Comparison of ENCODE assay signal across 23 cellular contexts in the genomic region with DNA sequence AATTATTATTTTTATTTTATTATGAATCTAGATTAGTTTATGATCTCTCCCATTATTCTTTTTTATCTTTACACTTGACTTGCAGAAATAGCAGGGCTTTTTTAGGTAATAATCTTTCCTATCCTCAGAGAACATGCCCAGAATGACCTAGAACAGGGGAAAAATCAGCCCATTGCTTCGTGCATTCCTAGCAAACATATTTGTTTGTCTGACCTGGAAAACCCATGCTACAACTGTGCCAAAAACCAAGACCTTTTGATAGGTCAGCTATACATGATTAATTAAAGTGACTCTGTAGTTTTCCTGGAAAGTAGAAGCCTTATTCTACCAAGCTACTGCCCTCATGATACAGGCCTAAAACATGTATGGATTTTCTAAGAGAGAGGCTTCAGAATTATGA.
"Had no signal": no experiment of that assay in that cellular context is flagged by ENCODE, and none has a peak within 500 bp of the region (broad histone marks: within the 10 kb centered on the region; RNA-seq: fewer than 3 reads in every experiment).

No MANE protein-coding gene starts in this region.

- H2AFZ ChIP-seq: parathyroid adenoma had no signal

- H3K4me1 ChIP-seq: parathyroid adenoma, thyroid gland, upper lobe of left lung had no signal

- H3K79me2 ChIP-seq: parathyroid adenoma had no signal

- H3K27ac ChIP-seq: ovary, parathyroid adenoma, psoas muscle, stomach, thoracic aorta, thyroid gland, tibial nerve, upper lobe of left lung, vagina had no signal

- H3K27me3 ChIP-seq: ovary, stomach, thyroid gland, tibial nerve, upper lobe of left lung, vagina had no signal

- FAIRE-seq: urothelium cell line had no signal

- H3K9me3 ChIP-seq: ovary, psoas muscle, stomach, thoracic aorta, thyroid gland, tibial nerve, upper lobe of left lung, vagina had no signal

- ATAC-seq: naive thymus-derived CD8-positive, alpha-beta T cell; psoas muscle; right cardiac atrium; sciatic nerve; stimulated activated naive B cell treated with anti-CD40 and anti-IgM and Interleukin-4, amounts not matched to agents 10 μg/mL and 1 μg/mL and 100 μg/mL, for 72 hours had no signal

- H3K4me3 ChIP-seq: ovary, psoas muscle, skin epidermis, stomach, thoracic aorta, thyroid gland, tibial nerve, upper lobe of left lung, vagina had no signal

- DNase-seq: naive thymus-derived CD8-positive, alpha-beta T cell; nephron progenitor cell; occipital lobe; ovary; posterior cingulate gyrus; psoas muscle; right cardiac atrium; stimulated activated CD4-positive, alpha-beta T cell treated with anti-CD3 and anti-CD28 coated beads, Interleukin-15, amount 100 ng/mL, for 24 hours; stimulated activated CD4-positive, alpha-beta T cell treated with anti-CD3 and anti-CD28 coated beads, Interleukin-2, amount 100 ng/mL, for 24 hours; stimulated activated CD4-positive, alpha-beta T cell treated with anti-CD3 and anti-CD28 coated beads, Interleukin-2, amount 100 ng/mL, for 48 hours; stimulated activated CD4-positive, alpha-beta T cell treated with anti-CD3 and anti-CD28 coated beads, Interleukin-4, amount 100 ng/mL, for 24 hours; stimulated activated naive B cell treated with anti-CD40 and anti-IgM and Interleukin-4, amounts not matched to agents 10 μg/mL and 1 μg/mL and 100 μg/mL, for 72 hours; stimulated activated naive CD4-positive, alpha-beta T cell treated with Interleukin-2 at 50 U/mL for 16 hours; stomach; thyroid gland; upper lobe of left lung had no signal

- H3K9ac ChIP-seq: parathyroid adenoma had no signal

- H3K36me3 ChIP-seq: ovary, stomach, thoracic aorta, thyroid gland, tibial nerve, upper lobe of left lung, vagina had no signal
